In the genomic region with DNA sequence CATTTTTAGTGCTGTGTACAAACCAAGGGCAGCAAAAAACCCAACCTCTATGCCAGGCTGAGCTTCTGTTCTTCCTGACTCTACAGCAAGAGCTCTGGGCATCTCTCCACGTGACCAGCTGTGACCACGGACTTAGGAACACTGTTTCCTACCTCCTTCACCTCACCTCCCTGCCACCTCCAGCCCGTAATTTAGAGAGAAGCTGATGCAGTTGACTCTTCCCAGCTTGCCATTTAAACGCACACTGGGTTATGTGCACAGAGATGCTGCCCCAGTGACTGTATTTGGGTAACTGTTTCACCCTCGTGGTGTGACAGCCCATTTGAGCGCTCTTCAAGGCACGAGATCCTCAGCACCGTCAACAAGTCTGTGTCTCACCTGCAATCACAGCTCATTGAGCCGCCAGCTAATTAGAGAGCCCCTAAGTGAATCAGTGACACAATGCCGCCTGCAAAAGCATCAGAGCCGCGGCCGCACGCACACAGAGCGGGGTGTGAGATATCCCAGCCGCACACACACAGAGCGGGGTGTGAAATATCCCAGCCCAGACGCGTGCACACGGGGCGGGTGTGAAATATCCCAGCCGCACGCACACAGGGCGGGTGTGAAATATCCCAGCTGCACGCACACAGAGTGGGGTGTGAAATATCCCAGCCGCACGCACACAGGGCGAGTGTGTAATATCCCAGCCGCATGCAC, we compare ENCODE assay signal across 14 cellular contexts.
"Had no signal": no experiment of that assay in that cellular context is flagged by ENCODE, and none has a peak within 500 bp of the region (broad histone marks: within the 10 kb centered on the region; RNA-seq: fewer than 3 reads in every experiment).

No MANE protein-coding gene starts in this region.

- H3K4me3 ChIP-seq: skin epidermis, transverse colon had no signal

- H3K9me3 ChIP-seq: transverse colon had no signal

- H3K36me3 ChIP-seq: brain microvascular endothelial cell, transverse colon had no signal

- H3K36me3 Mint-ChIP-seq: activated naive CD8-positive, alpha-beta T cell; stimulated activated effector memory CD8-positive, alpha-beta T cell treated with anti-CD3 and anti-CD28 coated beads, Interleukin-12 subunit alpha, Interleukin-12 subunit beta, amount 100 ng/mL, for 72 hours had no signal

- H3K4me1 Mint-ChIP-seq: nephron; stimulated activated effector memory CD8-positive, alpha-beta T cell treated with anti-CD3 and anti-CD28 coated beads, Interleukin-12 subunit alpha, Interleukin-12 subunit beta, amount 100 ng/mL, for 72 hours; T-helper 17 cell had no signal

- H3K4me3 Mint-ChIP-seq: activated naive CD8-positive, alpha-beta T cell; nephron; stimulated activated effector memory CD8-positive, alpha-beta T cell treated with anti-CD3 and anti-CD28 coated beads, Interleukin-12 subunit alpha, Interleukin-12 subunit beta, amount 100 ng/mL, for 72 hours; T-helper 17 cell had no signal

- H3K4me1 ChIP-seq: parathyroid adenoma had no signal

- H3K27ac Mint-ChIP-seq: activated naive CD8-positive, alpha-beta T cell; activated T-helper 2 cell treated with anti-CD3 and anti-CD28 coated beads, Interferon-gamma antibody, Interleukin-2, Interleukin-4, amounts not matched to agents 10 μg/mL and 5 μg/mL and 100 μg/mL, durations not matched to agents 14 hours and 24 hours and 36 hours; nephron; stimulated activated effector memory CD8-positive, alpha-beta T cell treated with anti-CD3 and anti-CD28 coated beads, Interleukin-12 subunit alpha, Interleukin-12 subunit beta, amount 100 ng/mL, for 72 hours; T-helper 17 cell had no signal

- H3K27me3 ChIP-seq: brain microvascular endothelial cell, transverse colon had no signal

- ATAC-seq: left cardiac atrium; stimulated activated effector memory CD8-positive, alpha-beta T cell treated with anti-CD3 and anti-CD28 coated beads, Interleukin-12 subunit alpha, Interleukin-12 subunit beta, amount 100 ng/mL, for 72 hours; T-helper 17 cell had no signal

- H3K27ac ChIP-seq: brain microvascular endothelial cell, parathyroid adenoma, skin epidermis had no signal

- DNase-seq: activated CD4-positive, CD25-positive, alpha-beta regulatory T cell; amygdala; brain microvascular endothelial cell; left cardiac atrium; mammary epithelial cell; retina; T-helper 17 cell had no signal

- H3K27me3 Mint-ChIP-seq: activated naive CD8-positive, alpha-beta T cell; T-helper 17 cell had no signal
